3 cellular contexts compared by ENCODE assay signal in the genomic region with DNA sequence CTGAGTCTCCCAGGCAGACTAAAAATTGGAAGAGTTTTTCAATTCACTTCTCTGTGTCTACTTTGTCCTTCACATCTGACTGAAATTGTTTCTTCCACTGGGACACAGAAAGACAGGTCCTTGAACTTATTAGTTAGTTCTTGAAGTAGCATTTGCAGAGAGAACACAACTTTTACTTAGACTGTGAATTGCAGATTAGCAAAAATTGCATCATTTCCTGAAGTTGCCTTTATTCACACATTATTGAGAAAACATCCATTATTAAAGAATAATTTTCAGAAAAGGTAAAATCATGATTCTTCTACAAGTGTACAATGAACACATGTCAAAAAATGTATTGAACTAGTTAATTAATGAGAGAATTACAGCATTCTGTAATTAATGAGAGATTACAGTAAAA.
TF ChIP-seq lines count a peak whose summit lies in the region.

No MANE protein-coding gene starts in this region.

TF ChIP-seq in SK-N-SH, 30 proteins besides CTCF, POLR2A, EP300 and RAD21:
- no peak for TF ChIP-seq FOXJ3 (CRISPR knock-in tag; IDR thresholded peaks at IDR 0.05)
- no peak for TF ChIP-seq RFX5 (IDR thresholded peaks at IDR 0.05; ENCODE audit: low read length)
- no peak for TF ChIP-seq ELF1 (IDR thresholded peaks at IDR 0.05)
- no peak for TF ChIP-seq NFIC (IDR thresholded peaks at IDR 0.05; ENCODE audit: borderline replicate concordance)
- no peak for TF ChIP-seq GABPA (IDR thresholded peaks at IDR 0.05; ENCODE audit: low read depth)

TF ChIP-seq in SK-N-SH treated with all-trans-retinoic acid at 6 μM for 48 hours, 23 proteins besides CTCF, POLR2A, EP300 and RAD21:
- TF ChIP-seq, protein P1, sequence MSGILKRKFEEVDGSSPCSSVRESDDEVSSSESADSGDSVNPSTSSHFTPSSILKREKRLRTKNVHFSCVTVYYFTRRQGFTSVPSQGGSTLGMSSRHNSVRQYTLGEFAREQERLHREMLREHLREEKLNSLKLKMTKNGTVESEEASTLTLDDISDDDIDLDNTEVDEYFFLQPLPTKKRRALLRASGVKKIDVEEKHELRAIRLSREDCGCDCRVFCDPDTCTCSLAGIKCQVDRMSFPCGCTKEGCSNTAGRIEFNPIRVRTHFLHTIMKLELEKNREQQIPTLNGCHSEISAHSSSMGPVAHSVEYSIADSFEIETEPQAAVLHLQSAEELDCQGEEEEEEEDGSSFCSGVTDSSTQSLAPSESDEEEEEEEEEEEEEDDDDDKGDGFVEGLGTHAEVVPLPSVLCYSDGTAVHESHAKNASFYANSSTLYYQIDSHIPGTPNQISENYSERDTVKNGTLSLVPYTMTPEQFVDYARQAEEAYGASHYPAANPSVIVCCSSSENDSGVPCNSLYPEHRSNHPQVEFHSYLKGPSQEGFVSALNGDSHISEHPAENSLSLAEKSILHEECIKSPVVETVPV (CRISPR knock-in tag; IDR thresholded peaks at IDR 0.05) = no peak
- TF ChIP-seq, protein P2, sequence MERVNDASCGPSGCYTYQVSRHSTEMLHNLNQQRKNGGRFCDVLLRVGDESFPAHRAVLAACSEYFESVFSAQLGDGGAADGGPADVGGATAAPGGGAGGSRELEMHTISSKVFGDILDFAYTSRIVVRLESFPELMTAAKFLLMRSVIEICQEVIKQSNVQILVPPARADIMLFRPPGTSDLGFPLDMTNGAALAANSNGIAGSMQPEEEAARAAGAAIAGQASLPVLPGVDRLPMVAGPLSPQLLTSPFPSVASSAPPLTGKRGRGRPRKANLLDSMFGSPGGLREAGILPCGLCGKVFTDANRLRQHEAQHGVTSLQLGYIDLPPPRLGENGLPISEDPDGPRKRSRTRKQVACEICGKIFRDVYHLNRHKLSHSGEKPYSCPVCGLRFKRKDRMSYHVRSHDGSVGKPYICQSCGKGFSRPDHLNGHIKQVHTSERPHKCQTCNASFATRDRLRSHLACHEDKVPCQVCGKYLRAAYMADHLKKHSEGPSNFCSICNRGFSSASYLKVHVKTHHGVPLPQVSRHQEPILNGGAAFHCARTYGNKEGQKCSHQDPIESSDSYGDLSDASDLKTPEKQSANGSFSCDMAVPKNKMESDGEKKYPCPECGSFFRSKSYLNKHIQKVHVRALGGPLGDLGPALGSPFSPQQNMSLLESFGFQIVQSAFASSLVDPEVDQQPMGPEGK (CRISPR knock-in tag; IDR thresholded peaks at IDR 0.05; ENCODE audit: borderline replicate concordance) = no peak
- no peak for TF ChIP-seq ZC3H10 (CRISPR knock-in tag; IDR thresholded peaks at IDR 0.05)

TF ChIP-seq in IMR-90, 13 proteins besides CTCF, POLR2A, EP300 and RAD21:
- TF ChIP-seq NFE2L2 (IDR thresholded peaks at IDR 0.05; ENCODE audit: low read depth, low read length) = no peak
- TF ChIP-seq CEBPB (IDR thresholded peaks at IDR 0.05; ENCODE audit: low read depth, low read length) = 0 out of 2 replicates have a peak, but pooled peaks have one; percentile 13
